16 cellular contexts compared by ENCODE assay signal in genomic region chr16:10097273-10097672, GRCh38.
DNase-seq lines count a peak whose midpoint lies in the region; ATAC-seq, FAIRE-seq and TF ChIP-seq lines count a peak whose summit lies in the region.
"Had no signal": no experiment of that assay in that cellular context is flagged by ENCODE, and none has a peak within 500 bp of the region (broad histone marks: within the 10 kb centered on the region; RNA-seq: fewer than 3 reads in every experiment).

No MANE protein-coding gene starts in this region.

- no peak for ATAC-seq in HG03342 (IDR thresholded peaks at IDR 0.05; ENCODE audit: unreplicated experiment)

- H2AK5ac ChIP-seq in mesenchymal stem cell (ENCODE audit: low read length, severe bottlenecking), result no peak overlapping the region

- H2BK5ac ChIP-seq in mesenchymal stem cell (ENCODE audit: low read depth, low read length, poor library complexity, severe bottlenecking), result no peak overlapping the region

- no peak overlapping the region for H4K8ac ChIP-seq in mesenchymal stem cell (ENCODE audit: low read length)

- no peak for TF ChIP-seq POLR2A in Peyer's patch (IDR thresholded peaks at IDR 0.05)

- H2BK12ac ChIP-seq in mesenchymal stem cell (ENCODE audit: low read length in 2 of 2), result no peak overlapping the region

- FAIRE-seq in GM19239 (lab: Jason Lieb, UNC), result no peak
- FAIRE-seq: GM18507 had no signal

- H3K79me1 ChIP-seq in mesenchymal stem cell (replicated peaks; ENCODE audit: low read length, poor library complexity, severe bottlenecking), result no peaks in the 10 kb centered on the region

- H2AFZ ChIP-seq in mesenchymal stem cell (ENCODE audit: low read depth, low read length), result no peak overlapping the region

- H3K4me1 ChIP-seq in mesenchymal stem cell (ENCODE audit: control insufficient read depth, insufficient read depth, low read depth, low read length) (no peaks in the 10 kb centered on the region), Peyer's patch (no peaks in the 10 kb centered on the region)
- H3K4me1 ChIP-seq: BE2C had no signal

- no peak for TF ChIP-seq CTCF in Peyer's patch (IDR thresholded peaks at IDR 0.05)

- DNase-seq in EH (ENCODE audit: low read depth) (peak; percentile 70), NCI-H226 (peak; percentile 52), mesenchymal stem cell (peak; percentile 24), NOMO-1 treated with dmso at 0.1 percent for 144 hours (lab: John Stamatoyannopoulos, UW; ENCODE audit: unreplicated experiment) (no peak), Peyer's patch (no peak), GM19239 (ENCODE audit: insufficient read length, low spot score) (no peak)
- DNase-seq: ACHN; BE2C; CD4-positive, alpha-beta memory T cell; DMS79 treated with DMSO at 0.1 percent for 48 hours; HCEC 1CT; KG1 had no signal

- H3K4me3 ChIP-seq in mesenchymal stem cell (ENCODE audit: insufficient read depth in 1 of 2, low read depth in 1 of 2, low read length in 2 of 2), result peak overlapping the region in 1 of 2 experiments; percentile 13
- H3K4me3 ChIP-seq in Peyer's patch, result no peak overlapping the region

- H3K27me3 ChIP-seq in mesenchymal stem cell (ENCODE audit: control insufficient read depth in 1 of 2, insufficient read depth in 1 of 2, low read length in 2 of 2) (no peaks in the 10 kb centered on the region), Peyer's patch (no peaks in the 10 kb centered on the region)
- H3K27me3 ChIP-seq: BE2C had no signal

- H3K36me3 ChIP-seq in mesenchymal stem cell (ENCODE audit: control insufficient read depth in 1 of 2, insufficient read depth in 2 of 2, low read depth in 1 of 2, low read length in 2 of 2) (no peaks in the 10 kb centered on the region), Peyer's patch (no peaks in the 10 kb centered on the region)
- H3K36me3 ChIP-seq: BE2C had no signal

- H3K9ac ChIP-seq in mesenchymal stem cell (ENCODE audit: low read length), result peak overlapping the region; percentile 75

- H3K9me3 ChIP-seq in mesenchymal stem cell (ENCODE audit: control insufficient read depth, low read length), result peaks cover 11% of the 10 kb centered on the region
- H3K9me3 ChIP-seq in Peyer's patch, result no peaks in the 10 kb centered on the region
- H3K9me3 ChIP-seq: BE2C had no signal

- H2BK15ac ChIP-seq in mesenchymal stem cell (ENCODE audit: low read depth, poor library complexity, severe bottlenecking), result no peak overlapping the region

- WGBS in mesenchymal stem cell, result 80% methylated on average over 1 of the region's 2 CpGs

- H3K18ac ChIP-seq in mesenchymal stem cell (ENCODE audit: low read depth in 1 of 2, low read length in 2 of 2), result no peak overlapping the region

- H3K14ac ChIP-seq in mesenchymal stem cell (ENCODE audit: low read length in 2 of 2), result no peak overlapping the region

- no peak overlapping the region for H3K23ac ChIP-seq in mesenchymal stem cell (ENCODE audit: low read length in 2 of 2)

- H2BK120ac ChIP-seq in mesenchymal stem cell (ENCODE audit: low read depth, low read length), result no peak overlapping the region

- no peak overlapping the region for H4K91ac ChIP-seq in mesenchymal stem cell (ENCODE audit: low read length)

- peak overlapping the region; percentile 10 for H3K27ac ChIP-seq in cingulate gyrus (ENCODE audit: low read depth, low read length)
- no peak overlapping the region for H3K27ac ChIP-seq in mesenchymal stem cell (ENCODE audit: low read length, poor library complexity, severe bottlenecking)
- H3K27ac ChIP-seq in Peyer's patch, result no peak overlapping the region
- H3K27ac ChIP-seq: C4-2B had no signal

- H3K4me2 ChIP-seq in mesenchymal stem cell (ENCODE audit: low read length, poor library complexity, severe bottlenecking), result no peak overlapping the region

- no peak overlapping the region for H3K4ac ChIP-seq in mesenchymal stem cell (ENCODE audit: low read depth in 1 of 2, low read length in 2 of 2)

Comparison
In these comparisons a context has a peak if more than half of its experiments do, and no peak if none do; other contexts are left out.
1. DNase-seq: peak in EH (single experiment), NCI-H226 (single experiment) and mesenchymal stem cell (single experiment); none in NOMO-1 treated with dmso at 0.1 percent for 144 hours (single experiment), Peyer's patch (0 of 3) and GM19239 (single experiment).